ENCODE assay signal across 9 cellular contexts in the genomic region with DNA sequence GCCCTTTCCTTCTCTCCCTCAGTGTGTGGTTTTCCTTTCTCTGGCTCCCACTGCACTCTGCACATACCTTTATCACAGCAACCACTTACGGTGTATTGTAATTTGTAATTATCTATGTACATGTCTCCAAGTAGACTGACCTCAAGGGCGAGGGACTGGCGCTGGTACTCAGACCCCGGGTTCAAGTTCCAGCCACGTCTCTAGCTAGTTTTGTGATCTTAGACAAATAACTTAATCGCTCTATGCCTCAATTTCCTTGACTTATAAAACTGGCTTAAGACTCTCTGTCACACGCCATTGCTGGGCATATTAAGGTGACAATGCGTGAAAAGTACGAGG. TPM values are rescaled to one million over a fixed set of nuclear protein-coding genes. Genes with fewer than 3 reads are reported as not detected.
A peak's percentile ranks its signal among the peaks of the same experiment; 100 is the strongest.
DNase-seq lines count a peak whose midpoint lies in the region; ATAC-seq and TF ChIP-seq lines count a peak whose summit lies in the region.
"Had no signal": no experiment of that assay in that cellular context is flagged by ENCODE, and none has a peak within 500 bp of the region (broad histone marks: within the 10 kb centered on the region; RNA-seq: fewer than 3 reads in every experiment).

No MANE protein-coding gene starts in this region.

- peaks cover 5% of the 10 kb centered on the region; the same call in 1 of the 2 replicates for H3K36me3 ChIP-seq in HUES64 (ENCODE audit: insufficient read depth, low read length)
- H3K36me3 ChIP-seq in muscle layer of colon (ENCODE audit: insufficient read depth, low read length): no peaks in the 10 kb centered on the region

- POLR2A ChIA-PET in AG04449 (lab: Yijun Ruan, JAX): interaction anchor here (0.7 to 1.0 kb wide), 2 partner anchors 86 to 1516 kb away, joined by 3 to 4 read pairs; a partner anchor contains a TSS

- 70% methylated on average over 8 of the region's 9 CpGs for WGBS in HUES64

- CTCF ChIA-PET in AG04449 (lab: Yijun Ruan, JAX): interaction anchor here (1.2 to 4.8 kb wide), 3 partner anchors 11 to 124 kb away, joined by 3 to 47 read pairs (median 7); no protein-coding TSS in a partner anchor

- no peak for DNase-seq in AG04449 (ENCODE audit: low read depth, low spot score)
- DNase-seq in caudate nucleus (lab: John Stamatoyannopoulos, UW): peak in 1 of 61 donors; percentile 21
- no peak for DNase-seq in left lobe of liver (ENCODE audit: low spot score)
- no peak for DNase-seq in NCI-H1092 treated with DMSO at 0.1 percent for 48 hours (lab: John Stamatoyannopoulos, UW)

- H3K4me1 ChIP-seq in HUES64 (ENCODE audit: insufficient read depth, low read length) (peaks cover 19% of the 10 kb centered on the region), muscle layer of colon (ENCODE audit: insufficient read depth, low read length) (peaks cover 12% of the 10 kb centered on the region)

- H3K27me3 ChIP-seq in HUES64 (ENCODE audit: insufficient read depth, low read length): no peaks in the 10 kb centered on the region
- no peaks in the 10 kb centered on the region for H3K27me3 ChIP-seq in muscle layer of colon (ENCODE audit: control insufficient read depth in 1 of 2, insufficient read depth in 2 of 2, low read length in 2 of 2)

- peak overlapping the region; percentile 77 for H3K9ac ChIP-seq in HUES64 (ENCODE audit: low read depth, low read length)
- no peak overlapping the region for H3K9ac ChIP-seq in muscle layer of colon (ENCODE audit: low read length)

- peak overlapping the region; percentile 66 for H3K4me3 ChIP-seq in AG04449 (ENCODE audit: low read depth, low read length)
- H3K4me3 ChIP-seq in HUES64 (ENCODE audit: low read length): peak overlapping the region; percentile 95
- H3K4me3 ChIP-seq in muscle layer of colon (ENCODE audit: low read depth in 1 of 2, low read length in 2 of 2): peak overlapping the region; percentile 75 to 96

- peak overlapping the region; percentile 85 for H3K27ac ChIP-seq in HUES64 (ENCODE audit: low read depth, low read length)
- H3K27ac ChIP-seq in caudate nucleus (ENCODE audit: low read depth, low read length): peak overlapping the region; percentile 95
- peak overlapping the region; percentile 97 for H3K27ac ChIP-seq in muscle layer of colon (ENCODE audit: low read depth, low read length)

- ATAC-seq in esophagus mucosa: no peak
- ATAC-seq in left lobe of liver: no peak
- ATAC-seq in HG03521 (IDR thresholded peaks at IDR 0.05; ENCODE audit: unreplicated experiment): no peak

- no peaks in the 10 kb centered on the region for H3K9me3 ChIP-seq in HUES64 (ENCODE audit: insufficient read depth, low read depth, low read length)
- no peaks in the 10 kb centered on the region for H3K9me3 ChIP-seq in muscle layer of colon (ENCODE audit: low read length)

- TF ChIP-seq CTCF in AG04449 (IDR thresholded peaks at IDR 0.05; ENCODE audit: insufficient read depth, low read length, missing control alignments): no peak

RNA-seq across cellular contexts. Expression of a gene that starts 0.6 kb away (rescaled TPM):
- 40.3 TPM for polyA plus RNA-seq in HUES64 (2013, experiment 1 of 2)
- polyA plus RNA-seq in HUES64 (2013, experiment 2 of 2): 37.3 TPM
- total RNA-seq in esophagus mucosa (24.2 TPM), left lobe of liver (19.6 TPM)

RNA-seq across cellular contexts. Expression of a gene that starts 33.1 kb away (rescaled TPM):
- 0.30 TPM for polyA plus RNA-seq in HUES64 (2013, experiment 1 of 2)
- polyA plus RNA-seq in HUES64 (2013, experiment 2 of 2): 0.19 TPM
- 14.6 TPM for total RNA-seq in esophagus mucosa
- total RNA-seq in left lobe of liver: 0.58 TPM
- total RNA-seq: dermis blood vessel endothelial cell had no signal
